Comparison of ENCODE assay signal across 9 cellular contexts in genomic region chr7:100865372-100865911, GRCh38. TPM values are rescaled to one million over a fixed set of nuclear protein-coding genes. Genes with fewer than 3 reads are reported as not detected.
A peak's percentile ranks its signal among the peaks of the same experiment; 100 is the strongest.
DNase-seq lines count a peak whose midpoint lies in the region; TF ChIP-seq lines count a peak whose summit lies in the region.
"Had no signal": no experiment of that assay in that cellular context is flagged by ENCODE, and none has a peak within 500 bp of the region (broad histone marks: within the 10 kb centered on the region; RNA-seq: fewer than 3 reads in every experiment).

No MANE protein-coding gene starts in this region.

- H3K27me3 ChIP-seq in BLaER1 = no peaks in the 10 kb centered on the region
- no peaks in the 10 kb centered on the region for H3K27me3 ChIP-seq in neural progenitor cell

- H3K27ac Mint-ChIP-seq in neural progenitor cell = peak overlapping the region; percentile 42
- H3K27ac Mint-ChIP-seq: effector memory CD8-positive, alpha-beta T cell had no signal

- no peak for TF ChIP-seq CTCF in neural progenitor cell (IDR thresholded peaks at IDR 0.05)

- H3K4me1 ChIP-seq in BLaER1 (peaks cover 67% of the 10 kb centered on the region), neural progenitor cell (peaks cover 13% of the 10 kb centered on the region)

- peak overlapping the region; percentile 98 for H3K27ac ChIP-seq in BLaER1
- peak overlapping the region; percentile 97 for H3K27ac ChIP-seq in cingulate gyrus (ENCODE audit: low read depth, low read length)
- H3K27ac ChIP-seq in neural progenitor cell = no peak overlapping the region

- H2AFZ ChIP-seq in neural progenitor cell (replicated peaks) = no peak overlapping the region

- H3K9ac ChIP-seq in BLaER1 (peak overlapping the region; percentile 98; the same call in 1 of the 2 replicates), neural progenitor cell (no peak overlapping the region)

- no peaks in the 10 kb centered on the region for H3K9me3 ChIP-seq in BLaER1
- H3K9me3 ChIP-seq in neural progenitor cell (ENCODE audit: low read depth) = no peaks in the 10 kb centered on the region

- H3F3A ChIP-seq in neural progenitor cell (ENCODE audit: low read depth) = peaks cover 10% of the 10 kb centered on the region

- DNase-seq in HT1080 (ENCODE audit: low read depth) (peak; percentile 74), neural progenitor cell (ENCODE audit: low spot score) (no peak), superior temporal gyrus (ENCODE audit: extremely low spot score) (no peak), mucosa of gallbladder (ENCODE audit: low spot score) (no peak), SIG-M5 (lab: John Stamatoyannopoulos, UW) (no peak), UCSD-AML1 (lab: John Stamatoyannopoulos, UW; ENCODE audit: unreplicated experiment) (no peak)
- DNase-seq: effector memory CD8-positive, alpha-beta T cell had no signal

- H3K27me3 Mint-ChIP-seq in neural progenitor cell (ENCODE audit: insufficient read depth, low read depth) = peaks cover 5% of the 10 kb centered on the region
- H3K27me3 Mint-ChIP-seq: effector memory CD8-positive, alpha-beta T cell had no signal

- H4K20me1 ChIP-seq in BLaER1 = peaks cover 8% of the 10 kb centered on the region
- no peaks in the 10 kb centered on the region for H4K20me1 ChIP-seq in neural progenitor cell (ENCODE audit: low read depth)

- H3K4me2 ChIP-seq in BLaER1 (peak overlapping the region; percentile 94), neural progenitor cell (no peak overlapping the region)

- H3K79me2 ChIP-seq in neural progenitor cell (ENCODE audit: low read depth) = peaks cover 26% of the 10 kb centered on the region

- H3K4me3 ChIP-seq in BLaER1 = peak overlapping the region; percentile 99; the same call in 1 of the 2 replicates
- no peak overlapping the region for H3K4me3 ChIP-seq in neural progenitor cell

- H3K4me3 Mint-ChIP-seq in neural progenitor cell = peak overlapping the region; percentile 39
- H3K4me3 Mint-ChIP-seq: effector memory CD8-positive, alpha-beta T cell had no signal

- peaks cover 11% of the 10 kb centered on the region for H3K4me1 Mint-ChIP-seq in neural progenitor cell

- peaks cover 5% of the 10 kb centered on the region for H3K36me3 Mint-ChIP-seq in neural progenitor cell

- H3K36me3 ChIP-seq in BLaER1 = peaks cover 55% of the 10 kb centered on the region
- no peaks in the 10 kb centered on the region for H3K36me3 ChIP-seq in neural progenitor cell

- H3K9me3 Mint-ChIP-seq in neural progenitor cell = no peaks in the 10 kb centered on the region
- H3K9me3 Mint-ChIP-seq: effector memory CD8-positive, alpha-beta T cell had no signal

RNA-seq across cellular contexts. Expression of gene TRIP6, which starts 1.7 kb away (rescaled TPM):
- total RNA-seq in HT1080 (2014; rRNA removed; shearing (Covaris generic)) = 164 and 171 TPM in 2 replicates
- polyA plus RNA-seq in HT1080 (2015; cell fraction: cytosol; rRNA removed) = 178 and 186 TPM in 2 replicates
- 209 and 215 TPM in 2 replicates for polyA plus RNA-seq in HT1080 (2015; cell fraction: nucleus; rRNA removed)
- total RNA-seq in neural progenitor cell (ENCODE audit: low replicate concordance) = 14.9 and 49.5 TPM in 2 replicates
- total RNA-seq in mucosa of gallbladder = 91.0 TPM

RNA-seq across cellular contexts. Expression of gene SRRT, which starts 9.5 kb away (rescaled TPM):
- total RNA-seq in HT1080 (2014; rRNA removed; shearing (Covaris generic)) = 119 and 127 TPM in 2 replicates
- 75.3 and 80.4 TPM in 2 replicates for polyA plus RNA-seq in HT1080 (2015; cell fraction: cytosol; rRNA removed)
- polyA plus RNA-seq in HT1080 (2015; cell fraction: nucleus; rRNA removed) = 324 and 334 TPM in 2 replicates
- total RNA-seq in neural progenitor cell (ENCODE audit: low replicate concordance) (60.4 and 108 TPM in 2 replicates), mucosa of gallbladder (150 TPM)

RNA-seq across cellular contexts. Expression of gene SLC12A9, which starts 12.9 kb away (rescaled TPM):
- 19.9 and 27.4 TPM in 2 replicates for total RNA-seq in HT1080 (2014; rRNA removed; shearing (Covaris generic))
- 11.5 and 12.0 TPM in 2 replicates for polyA plus RNA-seq in HT1080 (2015; cell fraction: cytosol; rRNA removed)
- 45.7 and 48.0 TPM in 2 replicates for polyA plus RNA-seq in HT1080 (2015; cell fraction: nucleus; rRNA removed)
- 3.5 and 18.6 TPM in 2 replicates for total RNA-seq in neural progenitor cell (ENCODE audit: low replicate concordance)
- total RNA-seq in mucosa of gallbladder = 76.1 TPM

RNA-seq across cellular contexts. Expression of gene UFSP1, which starts 24.1 kb away (rescaled TPM):
- total RNA-seq in HT1080 (2014; rRNA removed; shearing (Covaris generic)) = 7.4 and 8.9 TPM in 2 replicates
- polyA plus RNA-seq in HT1080 (2015; cell fraction: cytosol; rRNA removed) = 5.6 and 6.6 TPM in 2 replicates
- polyA plus RNA-seq in HT1080 (2015; cell fraction: nucleus; rRNA removed) = 4.8 and 5.2 TPM in 2 replicates
- total RNA-seq in neural progenitor cell (ENCODE audit: low replicate concordance) (4.0 TPM in 1 of 2 replicates, not detected in the other), mucosa of gallbladder (3.3 TPM)

RNA-seq across cellular contexts. Expression of gene ACHE, which starts 30.2 kb away (rescaled TPM):
- total RNA-seq in HT1080 (2014; rRNA removed; shearing (Covaris generic)) = 0.27 TPM in 1 of 2 replicates, not detected in the other
- polyA plus RNA-seq in HT1080 (2015; cell fraction: cytosol; rRNA removed) = 0.10 TPM in 1 of 2 replicates, not detected in the other
- polyA plus RNA-seq in HT1080 (2015; cell fraction: nucleus; rRNA removed) = 0.26 TPM in 1 of 2 replicates, not detected in the other
- total RNA-seq in neural progenitor cell (ENCODE audit: low replicate concordance) (0.90 TPM in 1 of 2 replicates, not detected in the other), mucosa of gallbladder (8.4 TPM)
